1 cellular context compared by ENCODE assay signal in the genomic region with DNA sequence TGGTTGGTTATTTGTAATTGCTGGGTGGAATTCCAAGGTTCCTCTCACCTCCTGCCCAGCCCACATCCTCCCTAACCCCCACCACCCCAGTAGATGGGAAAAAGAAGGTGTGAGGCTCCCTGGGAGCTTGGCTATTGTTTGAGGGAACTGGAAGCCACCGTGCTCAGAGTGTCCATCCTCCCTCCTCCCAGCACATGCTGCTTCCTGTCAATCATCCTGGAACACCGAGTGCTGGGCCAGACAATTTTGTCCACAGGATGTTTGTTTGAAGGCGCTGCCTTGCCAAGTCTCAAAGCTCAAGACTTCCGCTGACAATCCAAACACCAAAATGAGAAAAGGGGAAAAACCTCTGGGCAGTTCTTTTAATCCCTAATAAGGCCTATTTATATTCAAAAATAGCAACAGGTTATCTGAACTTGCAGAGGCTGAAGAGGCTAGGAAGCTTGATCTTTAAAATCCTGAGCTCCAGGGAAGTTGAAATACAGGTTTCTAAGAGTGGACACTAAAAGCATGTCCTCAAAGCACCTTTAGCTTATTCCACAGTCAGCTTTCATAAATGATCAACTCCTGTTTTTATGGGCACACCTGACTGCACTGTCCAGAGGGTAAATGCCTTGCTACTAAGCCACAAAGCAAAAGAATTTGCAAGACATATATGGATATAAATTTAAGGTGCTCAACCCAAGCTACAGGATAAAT.
TF ChIP-seq lines count a peak whose summit lies in the region.

No MANE protein-coding gene starts in this region.

TF ChIP-seq in endothelial cell of umbilical vein, 7 proteins besides CTCF, POLR2A, EP300 and RAD21:
- TF ChIP-seq JUN (IDR thresholded peaks at IDR 0.05; ENCODE audit: borderline replicate concordance, insufficient read depth, insufficient read length, low read depth) (no peak), POLR2AphosphoS5 (IDR thresholded peaks at IDR 0.05; ENCODE audit: insufficient read depth, low read depth, low read length) (peak; percentile 74), EZH2 (IDR thresholded peaks at IDR 0.05; ENCODE audit: borderline replicate concordance, low read depth, low read length, severe bottlenecking) (no peak), GATA2 (IDR thresholded peaks at IDR 0.05; ENCODE audit: insufficient read depth, insufficient read length, low read depth, low read length) (peak; percentile 33), MYC (IDR thresholded peaks at IDR 0.05; ENCODE audit: low read depth, low read length) (peak; percentile 73), FOS (IDR thresholded peaks at IDR 0.05; ENCODE audit: borderline replicate concordance, insufficient read depth, low read length) (no peak)
- TF ChIP-seq, protein P1, sequence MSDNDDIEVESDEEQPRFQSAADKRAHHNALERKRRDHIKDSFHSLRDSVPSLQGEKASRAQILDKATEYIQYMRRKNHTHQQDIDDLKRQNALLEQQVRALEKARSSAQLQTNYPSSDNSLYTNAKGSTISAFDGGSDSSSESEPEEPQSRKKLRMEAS (IDR thresholded peaks at IDR 0.05; ENCODE audit: insufficient read depth, insufficient read length): no peak
